ENCODE assay signal across 24 cellular contexts in the genomic region with DNA sequence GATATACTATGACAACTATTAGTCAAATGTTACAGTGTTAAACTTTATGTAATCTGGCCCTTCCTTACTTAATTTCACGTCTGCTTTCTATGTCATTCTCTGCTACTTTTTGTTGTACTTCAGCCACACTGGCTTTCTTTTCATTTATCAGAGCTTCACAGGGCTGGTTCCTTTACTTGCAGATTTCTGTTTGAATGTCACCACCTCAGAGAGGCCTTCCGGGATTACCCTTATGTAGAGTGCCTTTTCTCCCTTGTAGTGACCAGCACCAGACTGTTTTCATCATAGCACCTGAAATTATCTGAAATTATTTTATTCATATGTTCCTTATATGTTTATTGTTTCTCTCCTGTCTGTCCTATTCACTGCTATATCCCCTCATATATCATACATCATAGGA.
DNase-seq lines count a peak whose midpoint lies in the region; ATAC-seq, FAIRE-seq and TF ChIP-seq lines count a peak whose summit lies in the region.
"Had no signal": no experiment of that assay in that cellular context is flagged by ENCODE, and none has a peak within 500 bp of the region (broad histone marks: within the 10 kb centered on the region; RNA-seq: fewer than 3 reads in every experiment).

No MANE protein-coding gene starts in this region.

- no peaks in the 10 kb centered on the region for H4K20me1 ChIP-seq in HepG2 (ENCODE audit: insufficient read depth, low read length)
- no peaks in the 10 kb centered on the region for H4K20me1 ChIP-seq in K562 (replicated peaks; ENCODE audit: control insufficient read depth, insufficient read depth, low read length)

- H3K27ac ChIP-seq in HepG2 (ENCODE audit: extremely low read length, insufficient read depth, low read length) (no peak overlapping the region), right lobe of liver (no peak overlapping the region), A549 (no peak overlapping the region), K562 (ENCODE audit: extremely low read depth, low read depth, low read length) (no peak overlapping the region)
- H3K27ac ChIP-seq: BLaER1 treated with 17β-estradiol and CSF1 and Interleukin-3, amounts not matched to agents 10 nM and 100 nM; C4-2B had no signal

- WGBS in HepG2 (ENCODE audit: low lambda C conversion rate) = 92% methylated on average over 2 of the region's 2 CpGs
- 93% methylated on average over 2 of the region's 2 CpGs for WGBS in right lobe of liver (ENCODE audit: insufficient coverage, low coverage, low lambda C conversion rate, missing lambda C conversion rate)
- WGBS in A549 (ENCODE audit: missing lambda C conversion rate) = 94% methylated on average over 2 of the region's 2 CpGs
- WGBS in K562 (ENCODE audit: insufficient coverage, low coverage, missing lambda C conversion rate) = 83% methylated on average over 2 of the region's 2 CpGs

- TF ChIP-seq CTCF in HepG2 (CRISPR knock-in tag; IDR thresholded peaks at IDR 0.05) = no peak
- TF ChIP-seq CTCF in right lobe of liver (IDR thresholded peaks at IDR 0.05) = no peak
- TF ChIP-seq CTCF in A549 (IDR thresholded peaks at IDR 0.05) = no peak
- TF ChIP-seq CTCF in K562 (IDR thresholded peaks at IDR 0.05 in 2 of 3, conservative IDR thresholded peaks at IDR 0.05 in 1 of 3; ENCODE audit: insufficient read depth in 2 of 3, low read depth in 1 of 3, low read length in 3 of 3) = no peak

- H3K9me3 ChIP-seq in HepG2 (ENCODE audit: low read length) (no peaks in the 10 kb centered on the region), right lobe of liver (no peaks in the 10 kb centered on the region), A549 (no peaks in the 10 kb centered on the region), T-helper 17 cell (ENCODE audit: control insufficient read depth, low read length, poor library complexity, severe bottlenecking) (no peaks in the 10 kb centered on the region), K562 (replicated peaks; ENCODE audit: control insufficient read depth, insufficient read depth, low read depth, low read length) (no peaks in the 10 kb centered on the region)
- H3K9me3 ChIP-seq: BLaER1 treated with 17β-estradiol and CSF1 and Interleukin-3, amounts not matched to agents 10 nM and 100 nM; Caco-2 had no signal

- BruUV-seq in HepG2 (replicated peaks; lab: Mats Ljungman, UMichigan) (no TSS peak), K562 (replicated peaks; lab: Mats Ljungman, UMichigan) (no TSS peak)

- no peak overlapping the region for H3K4me3 ChIP-seq in HepG2 (replicated peaks in 1 of 3; ENCODE audit: insufficient read depth in 1 of 3, low read depth in 2 of 3, low read length in 3 of 3)
- H3K4me3 ChIP-seq in right lobe of liver = no peak overlapping the region
- no peak overlapping the region for H3K4me3 ChIP-seq in A549
- H3K4me3 ChIP-seq in K562 = no peak overlapping the region
- H3K4me3 ChIP-seq: BLaER1 treated with 17β-estradiol and CSF1 and Interleukin-3, amounts not matched to agents 10 nM and 100 nM had no signal

- DNase-seq in HepG2 (ENCODE audit: low spot score) = no peak
- no peak for DNase-seq in right lobe of liver
- DNase-seq in A549 (ENCODE audit: low read depth in 1 of 2, low spot score in 1 of 2) = no peak
- no peak for DNase-seq in T-helper 17 cell
- no peak for DNase-seq in K562 (ENCODE audit: extremely low read depth in 1 of 4, low spot score in 3 of 4)
- DNase-seq in pons (ENCODE audit: low spot score) = no peak
- DNase-seq in MV-4-11 (lab: John Stamatoyannopoulos, UW) = no peak
- DNase-seq in NOMO-1 treated with dmso at 0.1 percent for 144 hours (lab: John Stamatoyannopoulos, UW; ENCODE audit: unreplicated experiment) = no peak
- DNase-seq: 8988T; AML-193; Caco-2; Calu3; CD4-positive, alpha-beta T cell; CD8-positive, alpha-beta T cell; DMS79 treated with DMSO at 0.1 percent for 48 hours; GF-D8 had no signal

- no peaks in the 10 kb centered on the region for H3K36me3 ChIP-seq in HepG2 (replicated peaks in 1 of 2; ENCODE audit: control insufficient read depth in 1 of 2, insufficient read depth in 2 of 2, low read length in 2 of 2)
- H3K36me3 ChIP-seq in right lobe of liver = no peaks in the 10 kb centered on the region
- H3K36me3 ChIP-seq in K562 (ENCODE audit: control insufficient read depth, insufficient read depth, low read length) = peaks cover 14% of the 10 kb centered on the region; the same call in 2 of the 3 replicates

- no peak for TF ChIP-seq EP300 in HepG2 (IDR thresholded peaks at IDR 0.05; ENCODE audit: low read depth in 2 of 2, low read length in 2 of 2)
- TF ChIP-seq EP300 in HepG2 (CRISPR knock-in tag; IDR thresholded peaks at IDR 0.05; ENCODE audit: borderline replicate concordance) = no peak
- TF ChIP-seq EP300 in A549 (IDR thresholded peaks at IDR 0.05) = no peak
- no peak for TF ChIP-seq EP300 in K562 (IDR thresholded peaks at IDR 0.05; ENCODE audit: low read length)

- H2AFZ ChIP-seq in HepG2 (ENCODE audit: low read length) (no peak overlapping the region), K562 (ENCODE audit: low read depth, low read length) (no peak overlapping the region)

- no peaks in the 10 kb centered on the region for H3K27me3 ChIP-seq in HepG2 (ENCODE audit: control insufficient read depth in 1 of 2, insufficient read depth in 2 of 2, low read length in 2 of 2)
- no peaks in the 10 kb centered on the region for H3K27me3 ChIP-seq in right lobe of liver
- H3K27me3 ChIP-seq in K562 (ENCODE audit: control insufficient read depth in 2 of 2, insufficient read depth in 2 of 2, low read length in 2 of 2) = no peaks in the 10 kb centered on the region
- H3K27me3 ChIP-seq: BLaER1 treated with 17β-estradiol and CSF1 and Interleukin-3, amounts not matched to agents 10 nM and 100 nM had no signal

- peak overlapping the region; percentile 24 for H3K27ac Mint-ChIP-seq in T-helper 17 cell
- H3K27ac Mint-ChIP-seq: B cell; CD4-positive, alpha-beta T cell; CD8-positive, alpha-beta T cell had no signal

- in situ Hi-C loops in HepG2 (cut with HindIII; ENCODE audit: extremely low pct_ligation_motif_present, low pct_unique_long_range_greater_than_20kb) = no loop called here
- in situ Hi-C loops in K562 (cut with MboI) = no loop called here

- H3K9ac ChIP-seq in HepG2 (ENCODE audit: insufficient read depth, low read depth, low read length) (no peak overlapping the region), K562 (ENCODE audit: insufficient read depth in 1 of 2, low read depth in 2 of 2, low read length in 2 of 2) (no peak overlapping the region)
- H3K9ac ChIP-seq: BLaER1 treated with 17β-estradiol and CSF1 and Interleukin-3, amounts not matched to agents 10 nM and 100 nM had no signal

- no peak overlapping the region for H3K4me3 Mint-ChIP-seq in T-helper 17 cell
- H3K4me3 Mint-ChIP-seq: B cell; CD4-positive, alpha-beta T cell; CD8-positive, alpha-beta T cell had no signal

- no peaks in the 10 kb centered on the region for H3K27me3 Mint-ChIP-seq in T-helper 17 cell
- H3K27me3 Mint-ChIP-seq: B cell; CD4-positive, alpha-beta T cell had no signal

- CTCF ChIA-PET in HepG2 (lab: Yijun Ruan, JAX; ENCODE audit: low intra/inter-chr PET ratio, low total read pairs) = no interaction called here
- CTCF ChIA-PET in A549 (lab: Yijun Ruan, JAX) = no interaction called here
- CTCF ChIA-PET in K562 (lab: Yijun Ruan, JAX; ENCODE audit: low intra/inter-chr PET ratio) = interaction anchor here (0.6 to 1.0 kb wide), 2 partner anchors 20 to 79 kb away, joined by 3 read pairs; a partner anchor contains a TSS

- no peaks in the 10 kb centered on the region for H3K79me2 ChIP-seq in HepG2 (ENCODE audit: insufficient read depth, low read length)
- H3K79me2 ChIP-seq in K562 (ENCODE audit: control insufficient read depth, insufficient read depth, low read length) = peaks cover 27% of the 10 kb centered on the region; the same call in 2 of the 3 replicates

- FAIRE-seq in HepG2 (lab: Jason Lieb, UNC) (no peak), A549 (lab: Jason Lieb, UNC) (no peak), K562 (lab: Jason Lieb, UNC) (no peak)
- FAIRE-seq: A204.1, D721Med, G401.6, GM12892, GM18507 had no signal

- intact Hi-C loops in HepG2 (cut with micrococcal nuclease; ENCODE audit: unreplicated experiment) (no loop called here), right lobe of liver (cut with DNase I) (no loop called here), K562 (cut with micrococcal nuclease) (no loop called here)

- POLR2A ChIA-PET in HepG2 (lab: Yijun Ruan, JAX) (no interaction called here), A549 (lab: Yijun Ruan, JAX) (no interaction called here), K562 (lab: Yijun Ruan, JAX) (no interaction called here)

- H3K36me3 Mint-ChIP-seq in T-helper 17 cell (ENCODE audit: low read depth) = no peaks in the 10 kb centered on the region

- TF ChIP-seq RAD21 in HepG2 (CRISPR knock-in tag; IDR thresholded peaks at IDR 0.05) = no peak
- TF ChIP-seq RAD21 in A549 (conservative IDR thresholded peaks at IDR 0.05 in 1 of 2, IDR thresholded peaks at IDR 0.05 in 1 of 2) = no peak
- no peak for TF ChIP-seq RAD21 in K562 (CRISPR knock-in tag; conservative IDR thresholded peaks at IDR 0.05 in 1 of 2, IDR thresholded peaks at IDR 0.05 in 1 of 2)

- H3K4me1 ChIP-seq in HepG2 (ENCODE audit: insufficient read depth, low read length) = no peaks in the 10 kb centered on the region
- peaks cover 0 to 5% (median 0%) of the 10 kb centered on the region in 4 donors for H3K4me1 ChIP-seq in right lobe of liver
- peaks cover 6% of the 10 kb centered on the region; the same call in 1 of the 3 replicates for H3K4me1 ChIP-seq in A549
- peaks cover 0 to 5% of the 10 kb centered on the region in 2 experiments; a peak in 2 of 5 replicates for H3K4me1 ChIP-seq in K562 (replicated peaks in 1 of 2; ENCODE audit: control insufficient read depth in 2 of 2, insufficient read depth in 2 of 2, low read length in 2 of 2)
- H3K4me1 ChIP-seq: Caco-2 had no signal

- TF ChIP-seq POLR2A in HepG2 (IDR thresholded peaks at IDR 0.05; ENCODE audit: insufficient read depth in 1 of 2, low read depth in 2 of 2, low read length in 2 of 2) (no peak), right lobe of liver (IDR thresholded peaks at IDR 0.05) (no peak), A549 (IDR thresholded peaks at IDR 0.05; ENCODE audit: low read length) (no peak), K562 (conservative IDR thresholded peaks at IDR 0.05) (no peak)

- ATAC-seq in HepG2 (no peak), right lobe of liver (no peak), A549 (no peak), T-helper 17 cell (no peak), K562 (no peak)
- ATAC-seq: CD8-positive, alpha-beta T cell had no signal

- H3K4me2 ChIP-seq in HepG2 (ENCODE audit: low read depth, low read length) = no peak overlapping the region
- no peak overlapping the region for H3K4me2 ChIP-seq in A549
- no peak overlapping the region for H3K4me2 ChIP-seq in K562 (ENCODE audit: insufficient read depth, low read length)
- H3K4me2 ChIP-seq: BLaER1 treated with 17β-estradiol and CSF1 and Interleukin-3, amounts not matched to agents 10 nM and 100 nM had no signal

- H3K4me1 Mint-ChIP-seq in T-helper 17 cell = peaks cover 11% of the 10 kb centered on the region

- H3K9me1 ChIP-seq in K562 (ENCODE audit: control insufficient read depth, insufficient read depth, low read length) = no peaks in the 10 kb centered on the region

TF ChIP-seq in HepG2, 621 proteins besides CTCF, POLR2A, EP300 and RAD21 (continues in another document):
- TF ChIP-seq ZNF670 (CRISPR knock-in tag; IDR thresholded peaks at IDR 0.05; ENCODE audit: borderline replicate concordance) = no peak

TF ChIP-seq in A549, 52 proteins besides CTCF, POLR2A, EP300 and RAD21 (continues in another document):
- TF ChIP-seq HOXA7 (CRISPR knock-in tag; IDR thresholded peaks at IDR 0.05) = no peak

TF ChIP-seq in K562, 482 proteins besides CTCF, POLR2A, EP300 and RAD21 (continues in another document):
- peak; percentile 97 for TF ChIP-seq ZFP36 (IDR thresholded peaks at IDR 0.05; ENCODE audit: low read depth, low read length, partially characterized antibody)
